ENCODE assay signal across 1 cellular context in genomic region chr1:207510444-207510843, GRCh38.
TF ChIP-seq lines count a peak whose summit lies in the region.

No MANE protein-coding gene starts in this region.

TF ChIP-seq in A549, 52 proteins besides CTCF, POLR2A, EP300 and RAD21 (continued from another document):
- TF ChIP-seq FOSB (CRISPR knock-in tag; IDR thresholded peaks at IDR 0.05): no peak
- peak; percentile 78 for TF ChIP-seq MAFK (IDR thresholded peaks at IDR 0.05; ENCODE audit: partially characterized antibody)
- TF ChIP-seq ZSCAN20 (CRISPR knock-in tag; IDR thresholded peaks at IDR 0.05): no peak
- TF ChIP-seq JUNB (IDR thresholded peaks at IDR 0.05): no peak
